13 cellular contexts compared by ENCODE assay signal in the genomic region with DNA sequence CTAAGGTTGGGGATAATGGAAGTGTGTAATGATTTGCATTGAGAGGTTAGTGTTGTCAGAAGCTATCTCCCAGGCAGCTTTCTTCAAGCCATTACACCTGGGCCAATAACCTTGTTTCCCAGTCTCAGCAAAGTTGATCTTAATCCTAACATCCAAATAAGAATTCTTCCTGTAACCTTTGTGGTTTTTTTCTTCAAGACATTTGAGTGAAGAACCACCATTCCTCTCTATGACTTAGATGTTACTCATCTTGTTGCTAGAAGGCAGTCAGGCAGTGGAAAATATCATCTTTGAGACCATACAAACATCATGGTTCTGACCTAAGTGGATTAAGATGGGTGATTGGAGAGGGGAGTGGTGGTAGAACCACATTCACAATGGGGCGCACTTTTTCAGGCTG.
DNase-seq lines count a peak whose midpoint lies in the region; ATAC-seq and TF ChIP-seq lines count a peak whose summit lies in the region.
"Had no signal": no experiment of that assay in that cellular context is flagged by ENCODE, and none has a peak within 500 bp of the region (broad histone marks: within the 10 kb centered on the region; RNA-seq: fewer than 3 reads in every experiment).

No MANE protein-coding gene starts in this region.

- no peak overlapping the region for H3K4me3 Mint-ChIP-seq in nephron progenitor cell
- H3K4me3 Mint-ChIP-seq in activated CD8-positive, alpha-beta memory T cell treated with anti-CD3 and anti-CD28 coated beads, Interleukin-2, amount 10 ng/mL, durations not matched to agents 7 days and 5 days = no peak overlapping the region
- H3K4me3 Mint-ChIP-seq: immature natural killer cell had no signal

- DNase-seq in Daoy (ENCODE audit: low read depth) = peak; percentile 67
- DNase-seq in NCI-H226 = peak; percentile 85
- DNase-seq in cardiac fibroblast (ENCODE audit: low read depth in 2 of 2) = peak; percentile 14 to 87
- DNase-seq in nephron progenitor cell = no peak
- DNase-seq in activated CD8-positive, alpha-beta memory T cell treated with anti-CD3 and anti-CD28 coated beads, Interleukin-2, amount 10 ng/mL, durations not matched to agents 7 days and 5 days = no peak
- no peak for DNase-seq in posterior cingulate gyrus
- DNase-seq: activated T-cell treated with anti-CD3 and anti-CD28 coated beads, Interleukin-2, amount 50 U/mL, for 48 hours; immature natural killer cell; NCI-H1092; NCI-H526 treated with DMSO at 0.1 percent for 48 hours had no signal

- H3K4me3 ChIP-seq in cardiac fibroblast (replicated peaks in 1 of 2; ENCODE audit: low read depth in 2 of 2, low read length in 2 of 2) = no peak overlapping the region
- H3K4me3 ChIP-seq: esophagus muscularis mucosa had no signal

- ATAC-seq in GM21381 (IDR thresholded peaks at IDR 0.05; ENCODE audit: unreplicated experiment) (no peak), HG03457 (IDR thresholded peaks at IDR 0.05; ENCODE audit: unreplicated experiment) (no peak)
- no peak for ATAC-seq in activated CD8-positive, alpha-beta memory T cell treated with anti-CD3 and anti-CD28 coated beads, Interleukin-2, amount 10 ng/mL, durations not matched to agents 7 days and 5 days

- peak overlapping the region; percentile 12 for H3K27ac Mint-ChIP-seq in nephron progenitor cell
- no peak overlapping the region for H3K27ac Mint-ChIP-seq in activated CD8-positive, alpha-beta memory T cell treated with anti-CD3 and anti-CD28 coated beads, Interleukin-2, amount 10 ng/mL, durations not matched to agents 7 days and 5 days
- H3K27ac Mint-ChIP-seq: immature natural killer cell had no signal

- H3K27me3 Mint-ChIP-seq in nephron progenitor cell (ENCODE audit: low read depth, poor library complexity) = no peaks in the 10 kb centered on the region
- no peaks in the 10 kb centered on the region for H3K27me3 Mint-ChIP-seq in activated CD8-positive, alpha-beta memory T cell treated with anti-CD3 and anti-CD28 coated beads, Interleukin-2, amount 10 ng/mL, durations not matched to agents 7 days and 5 days

- H3K9me3 Mint-ChIP-seq in nephron progenitor cell = peaks cover 17% of the 10 kb centered on the region
- peaks cover 2% of the 10 kb centered on the region for H3K9me3 Mint-ChIP-seq in activated CD8-positive, alpha-beta memory T cell treated with anti-CD3 and anti-CD28 coated beads, Interleukin-2, amount 10 ng/mL, durations not matched to agents 7 days and 5 days (ENCODE audit: low read depth)

- H3K4me1 Mint-ChIP-seq in nephron progenitor cell = no peaks in the 10 kb centered on the region
- H3K4me1 Mint-ChIP-seq in activated CD8-positive, alpha-beta memory T cell treated with anti-CD3 and anti-CD28 coated beads, Interleukin-2, amount 10 ng/mL, durations not matched to agents 7 days and 5 days = peaks cover 3% of the 10 kb centered on the region
- H3K4me1 Mint-ChIP-seq: immature natural killer cell had no signal

- intact Hi-C loops in posterior cingulate gyrus (cut with DNase I) = no loop called here

- TF ChIP-seq CTCF in cardiac fibroblast (IDR thresholded peaks at IDR 0.05; ENCODE audit: low read depth, low read length) = no peak
- no peak for TF ChIP-seq CTCF in nephron progenitor cell (IDR thresholded peaks at IDR 0.05)

- CTCF ChIA-PET in activated CD8-positive, alpha-beta memory T cell treated with anti-CD3 and anti-CD28 coated beads, Interleukin-2, amount 10 ng/mL, durations not matched to agents 7 days and 5 days (lab: Charles Lee) = no interaction called here

- H3K36me3 Mint-ChIP-seq in nephron progenitor cell (ENCODE audit: low read depth) = peaks cover 21% of the 10 kb centered on the region
- H3K36me3 Mint-ChIP-seq in activated CD8-positive, alpha-beta memory T cell treated with anti-CD3 and anti-CD28 coated beads, Interleukin-2, amount 10 ng/mL, durations not matched to agents 7 days and 5 days = peaks cover 7% of the 10 kb centered on the region

Comparison
In these comparisons a context has a peak if more than half of its experiments do, and no peak if none do; other contexts are left out.
1. DNase-seq: peak in Daoy (single experiment), NCI-H226 (single experiment) and cardiac fibroblast (2 of 2); none in nephron progenitor cell (single experiment), activated CD8-positive, alpha-beta memory T cell treated with anti-CD3 and anti-CD28 coated beads, Interleukin-2, amount 10 ng/mL, durations not matched to agents 7 days and 5 days (single experiment) and posterior cingulate gyrus (0 of 10).